In the genomic region with DNA sequence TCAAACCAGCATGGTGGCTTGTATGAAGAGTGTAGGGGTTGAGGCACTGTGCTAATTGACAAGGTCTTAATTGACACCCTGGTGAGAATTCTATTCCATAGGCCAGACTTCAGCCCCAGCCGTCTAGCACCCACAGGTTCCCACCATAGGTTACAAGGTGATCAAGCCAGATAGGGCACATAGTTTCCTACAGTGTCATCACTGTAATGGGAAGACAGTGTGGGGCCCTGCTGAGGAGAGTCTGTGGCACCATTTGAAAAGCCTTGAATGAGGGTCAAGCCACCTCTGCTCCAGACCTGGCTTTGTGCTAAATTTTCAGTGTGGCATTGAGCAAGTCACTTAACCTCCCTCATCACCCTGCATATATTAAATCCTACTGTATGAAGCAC, we compare ENCODE assay signal across 10 cellular contexts. TPM values are rescaled to one million over a fixed set of nuclear protein-coding genes. Genes with fewer than 3 reads are reported as not detected.
DNase-seq lines count a peak whose midpoint lies in the region; ATAC-seq and TF ChIP-seq lines count a peak whose summit lies in the region.
"Had no signal": no experiment of that assay in that cellular context is flagged by ENCODE, and none has a peak within 500 bp of the region (broad histone marks: within the 10 kb centered on the region; RNA-seq: fewer than 3 reads in every experiment).

No MANE protein-coding gene starts in this region.

- H3K4me3 ChIP-seq in PC-3 (ENCODE audit: low read length) (no peak overlapping the region), prostate gland (no peak overlapping the region)

- no peaks in the 10 kb centered on the region for H3K36me3 ChIP-seq in PC-3 (ENCODE audit: low read depth, low read length)
- H3K36me3 ChIP-seq in prostate gland: no peaks in the 10 kb centered on the region

- H3K36me3 Mint-ChIP-seq in CD4-positive, alpha-beta T cell (ENCODE audit: low read depth): peaks cover 7% of the 10 kb centered on the region

- no peak for TF ChIP-seq POLR2A in prostate gland (IDR thresholded peaks at IDR 0.05)

- no peaks in the 10 kb centered on the region for H3K9me3 Mint-ChIP-seq in CD4-positive, alpha-beta T cell

- no peaks in the 10 kb centered on the region for H3K79me2 ChIP-seq in PC-3 (ENCODE audit: low read length)

- no peaks in the 10 kb centered on the region for H3K27me3 Mint-ChIP-seq in CD4-positive, alpha-beta T cell

- H3K27ac Mint-ChIP-seq in CD4-positive, alpha-beta T cell: peak overlapping the region; percentile 89

- H3K27me3 ChIP-seq in CD4-positive, alpha-beta T cell (ENCODE audit: control insufficient read depth, insufficient read depth, low read length): no peaks in the 10 kb centered on the region
- no peaks in the 10 kb centered on the region for H3K27me3 ChIP-seq in PC-3 (ENCODE audit: low read length)
- H3K27me3 ChIP-seq in prostate gland (replicated peaks; ENCODE audit: insufficient read depth): no peaks in the 10 kb centered on the region

- POLR2A ChIA-PET in CD4-positive, alpha-beta T cell (lab: Charles Lee): no interaction called here
- POLR2A ChIA-PET in PC-3 (lab: Charles Lee; ENCODE audit: unreplicated experiment): no interaction called here

- H2AFZ ChIP-seq in PC-3 (ENCODE audit: low read length): no peak overlapping the region

- H3K4me1 ChIP-seq in PC-3 (ENCODE audit: insufficient read depth, low read length) (peaks cover 42% of the 10 kb centered on the region), prostate gland (replicated peaks) (peaks cover 60% of the 10 kb centered on the region)

- no peak overlapping the region for H3K27ac ChIP-seq in CD4-positive, alpha-beta T cell (ENCODE audit: low read depth, low read length)
- H3K27ac ChIP-seq in PC-3 (ENCODE audit: low read length) (peak overlapping the region; percentile 51), epithelial cell of prostate (peak overlapping the region; percentile 30), prostate gland (peak overlapping the region; percentile 79 to 83)

- 55% methylated on average over 1 of the region's 1 CpG for WGBS in prostate gland

- no peak for DNase-seq in CD4-positive, alpha-beta T cell
- DNase-seq in PC-3 (peak; percentile 54), epithelial cell of prostate (ENCODE audit: low read depth, low spot score) (no peak), prostate gland (ENCODE audit: low spot score) (no peak), NK-92 (lab: John Stamatoyannopoulos, UW; ENCODE audit: unreplicated experiment) (no peak)
- DNase-seq in activated T-cell treated with anti-CD3 and anti-CD28 coated beads, Interleukin-2, amount 50 U/mL, for 1 hour: no peak
- DNase-seq: activated CD4-positive, alpha-beta T cell treated with anti-CD3 and anti-CD28 coated beads for 48 hours; DMS79 had no signal

- BruUV-seq in PC-3 (replicated peaks; lab: Mats Ljungman, UMichigan): no TSS peak

- intact Hi-C loops in CD4-positive, alpha-beta T cell (cut with DNase I, micrococcal nuclease): loop anchor here (5.0 to 10.0 kb wide), 2 partner anchors 35 to 77 kb away; a partner anchor contains a TSS
- intact Hi-C loops in PC-3 (cut with micrococcal nuclease): no loop called here
- intact Hi-C loops in prostate gland (cut with DNase I): loop anchor here (5.0 kb wide), 1 partner anchor 35 kb away; a partner anchor contains a TSS

- no peaks in the 10 kb centered on the region for H3K9me2 ChIP-seq in PC-3 (replicated peaks; ENCODE audit: low read length)

- no peaks in the 10 kb centered on the region for H3F3A ChIP-seq in PC-3 (ENCODE audit: low read length, unreplicated experiment)

- peak overlapping the region; percentile 7; the same call in 1 of the 2 replicates for H3K9ac ChIP-seq in PC-3 (ENCODE audit: low read length)

- TF ChIP-seq CTCF in CD4-positive, alpha-beta T cell (IDR thresholded peaks at IDR 0.05): no peak
- TF ChIP-seq CTCF in PC-3 (conservative IDR thresholded peaks at IDR 0.05; ENCODE audit: low read depth, low read length) (no peak), prostate gland (IDR thresholded peaks at IDR 0.05) (no peak)

- H4K20me1 ChIP-seq in PC-3 (ENCODE audit: low read length): no peaks in the 10 kb centered on the region

- CTCF ChIA-PET in CD4-positive, alpha-beta T cell (lab: Charles Lee): no interaction called here
- CTCF ChIA-PET in PC-3 (lab: Charles Lee): no interaction called here

- H3K4me3 Mint-ChIP-seq in CD4-positive, alpha-beta T cell: peak overlapping the region; percentile 31

- H3K4me1 Mint-ChIP-seq in CD4-positive, alpha-beta T cell (ENCODE audit: low read depth): peaks cover 83% of the 10 kb centered on the region

- H3K9me3 ChIP-seq in CD4-positive, alpha-beta T cell (ENCODE audit: control insufficient read depth, low read length): no peaks in the 10 kb centered on the region
- H3K9me3 ChIP-seq in PC-3 (ENCODE audit: low read length): no peaks in the 10 kb centered on the region
- no peaks in the 10 kb centered on the region for H3K9me3 ChIP-seq in prostate gland

- no peak for ATAC-seq in CD4-positive, alpha-beta T cell (ENCODE audit: poor library complexity)
- 0 out of 2 replicates have a peak, but pooled peaks have one; percentile 28 for ATAC-seq in PC-3
- no peak for ATAC-seq in GM21737 (IDR thresholded peaks at IDR 0.05; ENCODE audit: unreplicated experiment)
- no peak for ATAC-seq in GM21825 (IDR thresholded peaks at IDR 0.05; ENCODE audit: unreplicated experiment)

- peak overlapping the region; percentile 29 for H3K4me2 ChIP-seq in PC-3 (ENCODE audit: low read length)

RNA-seq across cellular contexts. Expression of a gene that starts 36.2 kb away (rescaled TPM):
- total RNA-seq in CD4-positive, alpha-beta T cell: 10 to 100 TPM; 69.1 to 71.6 TPM
- 0.47 and 1.1 TPM in 2 replicates for total RNA-seq in PC-3 (2014; rRNA removed)
- 10 to 100 TPM; 12.8 to 40.3 TPM for total RNA-seq in prostate gland
